Comparison of ENCODE assay signal across 8 cellular contexts in genomic region chr9:136882109-136882946, GRCh38. TPM values are rescaled to one million over a fixed set of nuclear protein-coding genes. Genes with fewer than 3 reads are reported as not detected.
DNase-seq lines count a peak whose midpoint lies in the region; ATAC-seq and TF ChIP-seq lines count a peak whose summit lies in the region.

No MANE protein-coding gene starts in this region.

- H3K4me3 ChIP-seq in ACC112 (ENCODE audit: low read depth, low read length) (peak overlapping the region; percentile 69), OCI-LY3 (ENCODE audit: low read length) (peak overlapping the region; percentile 76), heart left ventricle (peak overlapping the region in 7 of 12 donors; percentile 6 to 56 (median 21))

- peak overlapping the region; percentile 72 for H3K9ac ChIP-seq in OCI-LY3 (ENCODE audit: low read length)

- DNase-seq in activated T-cell treated with anti-CD3 and anti-CD28 coated beads, Interleukin-2, amount 50 U/mL, for 72 hours: peak; percentile 91
- DNase-seq in heart left ventricle (peak in 4 of 5 donors; percentile 47 to 78 (median 62)), DMS 273 (lab: John Stamatoyannopoulos, UW; ENCODE audit: unreplicated experiment) (no peak)
- peak; percentile 74 to 91 for DNase-seq in stimulated activated CD4-positive, alpha-beta T cell treated with anti-CD3 and anti-CD28 coated beads, Interleukin-1b, Interleukin-23, amount 100 ng/mL, for 1 hour (ENCODE audit: low read depth in 2 of 2)

- H3K4me3 Mint-ChIP-seq in activated T-cell treated with anti-CD3 and anti-CD28 coated beads, Interleukin-2, amount 50 U/mL, for 72 hours: peak overlapping the region; percentile 82 to 83

- H4K20me1 ChIP-seq in OCI-LY3 (ENCODE audit: insufficient read depth, low read length): peaks cover 4% of the 10 kb centered on the region; the same call in 1 of the 2 replicates

- 39 to 56% (median 50%) methylated on average over 6 to 19 of the region's 19 CpGs for WGBS in heart left ventricle, 4 donors

- intact Hi-C loops in heart left ventricle (cut with DNase I): loop anchor here in 3 of 10 donors (5.0 to 10.0 kb wide), 3 partner anchors 52 to 142 kb away; partner anchors contain the start of genes ABCA2 (in 1 of the 3) and FBXW5 (in 1 of the 3)

- H3K4me1 Mint-ChIP-seq in activated T-cell treated with anti-CD3 and anti-CD28 coated beads, Interleukin-2, amount 50 U/mL, for 72 hours (ENCODE audit: low read depth): peaks cover 56% of the 10 kb centered on the region

- H3K4me2 ChIP-seq in OCI-LY3 (ENCODE audit: low read length): peak overlapping the region; percentile 98

- no peak for TF ChIP-seq POLR2A in heart left ventricle (IDR thresholded peaks at IDR 0.05)

- H3K36me3 ChIP-seq in ACC112 (ENCODE audit: insufficient read depth, low read length) (no peaks in the 10 kb centered on the region), OCI-LY3 (replicated peaks; ENCODE audit: low read depth, low read length) (peaks cover 3% of the 10 kb centered on the region), heart left ventricle (no peaks in the 10 kb centered on the region)

- H3K27ac Mint-ChIP-seq in activated T-cell treated with anti-CD3 and anti-CD28 coated beads, Interleukin-2, amount 50 U/mL, for 72 hours: peak overlapping the region; percentile 92

- H3K79me2 ChIP-seq in ACC112 (ENCODE audit: control insufficient read depth, insufficient read depth, low read length, unreplicated experiment) (peaks cover 8% of the 10 kb centered on the region), OCI-LY3 (ENCODE audit: low read length) (peaks cover 15% of the 10 kb centered on the region)

- H3K27ac ChIP-seq in ACC112 (ENCODE audit: low read depth, low read length): peak overlapping the region; percentile 56
- peak overlapping the region; percentile 65 for H3K27ac ChIP-seq in OCI-LY3 (ENCODE audit: low read length)
- peak overlapping the region in 11 of 12 donors; percentile 3 to 92 (median 35) for H3K27ac ChIP-seq in heart left ventricle

- ATAC-seq in GM19395 (IDR thresholded peaks at IDR 0.05; ENCODE audit: unreplicated experiment) (peak; percentile 34), heart left ventricle (peak in 2 of 4 donors; percentile 22 to 69), GM18873 (IDR thresholded peaks at IDR 0.05; ENCODE audit: low FRiP score, unreplicated experiment) (no peak)
- peak; percentile 62 to 63 for ATAC-seq in activated T-cell treated with anti-CD3 and anti-CD28 coated beads, Interleukin-2, amount 50 U/mL, for 72 hours (replicated peaks in 1 of 2)

- no peaks in the 10 kb centered on the region for H3K27me3 Mint-ChIP-seq in activated T-cell treated with anti-CD3 and anti-CD28 coated beads, Interleukin-2, amount 50 U/mL, for 72 hours (ENCODE audit: low read depth)

- no peaks in the 10 kb centered on the region for H3K27me3 ChIP-seq in ACC112 (ENCODE audit: insufficient read depth, low read length)
- H3K27me3 ChIP-seq in OCI-LY3 (ENCODE audit: low read depth, low read length): no peaks in the 10 kb centered on the region
- no peaks in the 10 kb centered on the region for H3K27me3 ChIP-seq in heart left ventricle

- no peaks in the 10 kb centered on the region for H3K9me3 ChIP-seq in OCI-LY3 (ENCODE audit: insufficient read depth, low read length)
- no peaks in the 10 kb centered on the region for H3K9me3 ChIP-seq in heart left ventricle

- H3K4me1 ChIP-seq in ACC112 (ENCODE audit: control insufficient read depth, insufficient read depth, low read length, unreplicated experiment): peaks cover 25% of the 10 kb centered on the region
- peaks cover 30% of the 10 kb centered on the region for H3K4me1 ChIP-seq in OCI-LY3 (ENCODE audit: low read length)
- H3K4me1 ChIP-seq in heart left ventricle: peaks cover 2 to 41% (median 27%) of the 10 kb centered on the region in 12 donors

- no peak for TF ChIP-seq CTCF in OCI-LY3 (IDR thresholded peaks at IDR 0.05; ENCODE audit: low read depth, low read length)
- TF ChIP-seq CTCF in heart left ventricle (IDR thresholded peaks at IDR 0.05): no peak

- peaks cover 0 to 3% of the 10 kb centered on the region in 2 donors for H3K36me3 Mint-ChIP-seq in activated T-cell treated with anti-CD3 and anti-CD28 coated beads, Interleukin-2, amount 50 U/mL, for 72 hours (ENCODE audit: insufficient read depth in 2 of 2)

- no peaks in the 10 kb centered on the region for H3K9me3 Mint-ChIP-seq in activated T-cell treated with anti-CD3 and anti-CD28 coated beads, Interleukin-2, amount 50 U/mL, for 72 hours

- H2AFZ ChIP-seq in ACC112 (ENCODE audit: low read length, unreplicated experiment): peak overlapping the region; percentile 63
- peak overlapping the region; percentile 34; the same call in 1 of the 2 replicates for H2AFZ ChIP-seq in OCI-LY3 (ENCODE audit: low read depth, low read length)

RNA-seq across cellular contexts. Expression of gene TRAF2, which starts 4.0 kb away (rescaled TPM):
- total RNA-seq in activated T-cell treated with anti-CD3 and anti-CD28 coated beads, Interleukin-2, amount 50 U/mL, for 72 hours: 10 to 100 TPM; 53.5 to 73.3 TPM
- 10 to 100 TPM in 3 of 9 donors, 1 to 10 TPM in 6; 6.3 to 14.7 (median 9.1) TPM for total RNA-seq in heart left ventricle
- 10 to 100 TPM; 10.6 to 28.3 TPM for polyA plus RNA-seq in heart left ventricle

RNA-seq across cellular contexts. Expression of gene EDF1, which starts 16.2 kb away (rescaled TPM):
- 100 to 1,000 TPM; 254 to 267 TPM for total RNA-seq in activated T-cell treated with anti-CD3 and anti-CD28 coated beads, Interleukin-2, amount 50 U/mL, for 72 hours
- total RNA-seq in heart left ventricle: 100 to 1,000 TPM; 289 to 467 (median 341) TPM
- polyA plus RNA-seq in heart left ventricle: 100 to 1,000 TPM; 454 to 605 TPM

RNA-seq across cellular contexts. Expression of gene MAMDC4, which starts 30.2 kb away (rescaled TPM):
- 10 to 100 TPM; 11.7 to 14.8 TPM for total RNA-seq in activated T-cell treated with anti-CD3 and anti-CD28 coated beads, Interleukin-2, amount 50 U/mL, for 72 hours
- total RNA-seq in heart left ventricle: 1 to 10 TPM; 2.9 to 8.3 (median 6.1) TPM
- polyA plus RNA-seq in heart left ventricle: 10 to 100 TPM in 1 of 2 donors, 1 to 10 TPM in 1; 4.5 to 14.9 TPM

RNA-seq across cellular contexts. Expression of gene PHPT1, which starts 33.1 kb away (rescaled TPM):
- total RNA-seq in activated T-cell treated with anti-CD3 and anti-CD28 coated beads, Interleukin-2, amount 50 U/mL, for 72 hours: 100 to 1,000 TPM in 1 of 2 donors, 10 to 100 TPM in 1; 95.7 to 111 TPM
- 100 to 1,000 TPM; 230 to 386 (median 266) TPM for total RNA-seq in heart left ventricle
- polyA plus RNA-seq in heart left ventricle: 100 to 1,000 TPM; 225 to 717 TPM

RNA-seq across cellular contexts. Expression of gene AJM1, which starts 40.0 kb away (rescaled TPM):
- total RNA-seq in activated T-cell treated with anti-CD3 and anti-CD28 coated beads, Interleukin-2, amount 50 U/mL, for 72 hours: 1 to 10 TPM; 5.3 to 5.7 TPM
- total RNA-seq in heart left ventricle: 1 to 10 TPM; 2.6 to 7.0 (median 6.2) TPM
- 1 to 10 TPM; 2.8 to 5.5 TPM for polyA plus RNA-seq in heart left ventricle

Comparison
In these comparisons a context has a peak if more than half of its experiments do, and no peak if none do; other contexts are left out.
1. H3K4me3 ChIP-seq: peak in every context shown above with its lines; median percentile 76 in OCI-LY3; 69 in ACC112; 21 in heart left ventricle.